ENCODE assay signal across 1 cellular context in genomic region chr10:55627526-55628170, GRCh38.
TF ChIP-seq lines count a peak whose summit lies in the region.

No MANE protein-coding gene starts in this region.

TF ChIP-seq in A549, 52 proteins besides CTCF, POLR2A, EP300 and RAD21 (continued from another document):
- TF ChIP-seq ATOH8 (CRISPR knock-in tag; IDR thresholded peaks at IDR 0.05; ENCODE audit: low read depth) (no peak), PBX3 (IDR thresholded peaks at IDR 0.05) (no peak), JUNB (IDR thresholded peaks at IDR 0.05) (no peak), CHD2 (IDR thresholded peaks at IDR 0.05; ENCODE audit: low read length, partially characterized antibody) (no peak), PHF8 (IDR thresholded peaks at IDR 0.05; ENCODE audit: borderline replicate concordance, low read depth) (no peak), HEYL (CRISPR knock-in tag; IDR thresholded peaks at IDR 0.05) (no peak), HOXB13 (CRISPR knock-in tag; IDR thresholded peaks at IDR 0.05; ENCODE audit: low read depth) (no peak), POLR2AphosphoS2 (conservative IDR thresholded peaks at IDR 0.05; ENCODE audit: low read length) (no peak), GATA3 (IDR thresholded peaks at IDR 0.05; ENCODE audit: borderline replicate concordance) (no peak), BCL3 (IDR thresholded peaks at IDR 0.05) (no peak), KDM1A (IDR thresholded peaks at IDR 0.05; ENCODE audit: low read depth) (no peak), TP53 (CRISPR knock-in tag; IDR thresholded peaks at IDR 0.05) (no peak), NPAS2 (CRISPR knock-in tag; IDR thresholded peaks at IDR 0.05; ENCODE audit: borderline replicate concordance) (no peak), ZNF302 (CRISPR knock-in tag; IDR thresholded peaks at IDR 0.05) (no peak)
